ENCODE assay signal across 21 cellular contexts in the genomic region with DNA sequence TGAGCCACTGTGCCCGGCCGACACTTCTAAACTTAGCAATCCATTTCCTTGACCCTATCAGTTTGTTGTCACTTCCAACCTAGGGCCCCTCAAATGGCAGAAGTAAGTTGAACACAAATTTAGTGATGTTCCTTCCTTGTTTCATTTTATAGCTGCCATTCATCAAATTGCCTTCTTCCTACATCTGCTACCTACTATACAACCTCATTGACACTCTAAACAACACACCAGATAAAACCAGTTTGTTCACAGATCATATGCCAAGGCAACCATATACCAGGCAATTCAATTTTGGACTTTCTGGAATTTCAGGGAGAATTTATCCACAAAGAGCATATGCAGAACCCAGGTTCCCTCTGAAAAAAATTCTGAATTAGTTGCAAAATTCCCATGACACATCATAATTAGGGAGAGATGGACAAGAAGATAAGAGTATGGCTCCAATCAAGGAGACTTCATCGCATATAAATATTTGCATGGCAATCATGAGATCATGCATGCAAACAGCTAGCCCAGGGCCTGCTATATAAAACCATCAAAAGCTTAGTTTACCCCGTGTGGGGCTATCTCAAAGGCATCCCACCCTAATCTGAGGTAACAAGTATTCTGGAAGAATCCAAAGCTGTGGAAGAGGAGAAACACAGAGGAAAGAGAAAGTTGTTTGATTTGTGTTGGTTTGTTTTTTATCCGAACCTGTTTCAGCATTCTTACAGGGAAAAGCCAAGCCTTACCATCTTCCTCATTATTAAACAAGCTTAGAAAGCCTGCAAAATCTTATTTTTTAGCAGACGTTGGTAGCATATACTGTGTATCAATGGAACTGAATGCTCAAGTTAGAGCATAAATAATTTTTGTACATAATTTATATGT.
DNase-seq lines count a peak whose midpoint lies in the region; ATAC-seq and TF ChIP-seq lines count a peak whose summit lies in the region.
"Had no signal": no experiment of that assay in that cellular context is flagged by ENCODE, and none has a peak within 500 bp of the region (broad histone marks: within the 10 kb centered on the region; RNA-seq: fewer than 3 reads in every experiment).

No MANE protein-coding gene starts in this region.

- H3K9me2 ChIP-seq in Karpas-422 (replicated peaks; ENCODE audit: insufficient read depth, low read length) = no peaks in the 10 kb centered on the region

- H3K27ac ChIP-seq in Karpas-422 (ENCODE audit: low read length) = no peak overlapping the region
- H3K27ac ChIP-seq in colonic mucosa = peak overlapping the region; percentile 45
- peak overlapping the region in 3 of 4 donors; percentile 15 to 52 (median 37) for H3K27ac ChIP-seq in transverse colon
- no peak overlapping the region for H3K27ac ChIP-seq in A673 (ENCODE audit: low read depth, low read length, poor library complexity, severe bottlenecking)
- H3K27ac ChIP-seq: HL-60, PC-9 had no signal

- WGBS in transverse colon (ENCODE audit: low coverage in 1 of 2), 2 donors = 61 to 64% methylated on average over 5 to 6 of the region's 6 CpGs

- POLR2A ChIA-PET in A673 (lab: Charles Lee; ENCODE audit: low non-redundant PET) = no interaction called here

- H3K4me3 ChIP-seq in Karpas-422 (ENCODE audit: low read length) = no peak overlapping the region
- no peak overlapping the region for H3K4me3 ChIP-seq in colonic mucosa
- no peak overlapping the region for H3K4me3 ChIP-seq in transverse colon
- no peak overlapping the region for H3K4me3 ChIP-seq in A673 (ENCODE audit: low read depth, low read length, poor library complexity, severe bottlenecking)
- H3K4me3 ChIP-seq: PC-9 had no signal

- no TSS peak for BruUV-seq in A673 (replicated peaks; lab: Mats Ljungman, UMichigan)

- H2AFZ ChIP-seq in Karpas-422 (ENCODE audit: low read length) = peak overlapping the region; percentile 40; the same call in 1 of the 2 replicates
- H2AFZ ChIP-seq: PC-9 had no signal

- intact Hi-C loops in colonic mucosa (cut with DNase I) (no loop called here), transverse colon (cut with DNase I; ENCODE audit: low total_unique reads) (no loop called here), A673 (cut with micrococcal nuclease; ENCODE audit: unreplicated experiment) (no loop called here)

- H3K79me2 ChIP-seq in Karpas-422 (ENCODE audit: low read length) = no peaks in the 10 kb centered on the region

- CTCF ChIA-PET in A673 (lab: Charles Lee) = interaction anchor here (0.6 kb wide), 1 partner anchor 9 kb away, joined by 6 read pairs; no protein-coding TSS in a partner anchor

- no peaks in the 10 kb centered on the region for H4K20me1 ChIP-seq in Karpas-422 (ENCODE audit: insufficient read depth, low read depth, low read length)

- H3K4me2 ChIP-seq in Karpas-422 (ENCODE audit: low read depth, low read length, poor library complexity, severe bottlenecking) = no peak overlapping the region
- H3K4me2 ChIP-seq: PC-9 had no signal

- DNase-seq in NOMO-1 treated with DMSO at 0.1 percent for 48 hours (lab: John Stamatoyannopoulos, UW; ENCODE audit: unreplicated experiment) (peak; percentile 15), NOMO-1 treated with dmso at 0.1 percent for 144 hours (lab: John Stamatoyannopoulos, UW; ENCODE audit: unreplicated experiment) (no peak), Karpas-422 (no peak), colonic mucosa (no peak), transverse colon (no peak), GDM1 (lab: John Stamatoyannopoulos, UW) (no peak), A673 (ENCODE audit: low spot score) (no peak)
- DNase-seq: Caco-2; CD4-positive, alpha-beta T cell; DMS 273 treated with DMSO at 0.1 percent for 48 hours; GF-D8; GOT3; NCI-H1105 treated with DMSO at 0.1 percent for 48 hours; NCI-H2029 treated with DMSO at 0.1 percent for 48 hours; NCI-H345; NCI-H524; PC-9; RPMI8226; SHP77 had no signal

- TF ChIP-seq POLR2A in transverse colon (IDR thresholded peaks at IDR 0.05) = no peak

- H3K27me3 ChIP-seq in Karpas-422 (ENCODE audit: low read length) = no peaks in the 10 kb centered on the region
- no peaks in the 10 kb centered on the region for H3K27me3 ChIP-seq in colonic mucosa
- H3K27me3 ChIP-seq in transverse colon = no peaks in the 10 kb centered on the region
- H3K27me3 ChIP-seq in A673 (replicated peaks; ENCODE audit: insufficient read depth, low read depth, low read length, poor library complexity) = no peaks in the 10 kb centered on the region

- H3K9ac ChIP-seq in Karpas-422 (ENCODE audit: low read length) = no peak overlapping the region
- no peak overlapping the region for H3K9ac ChIP-seq in colonic mucosa (ENCODE audit: low read depth in 2 of 2, low read length in 2 of 2)

- no peak for ATAC-seq in GM21717 (IDR thresholded peaks at IDR 0.05; ENCODE audit: unreplicated experiment)

- H3K9me3 ChIP-seq in Karpas-422 (ENCODE audit: low read length) (no peaks in the 10 kb centered on the region), colonic mucosa (no peaks in the 10 kb centered on the region), transverse colon (no peaks in the 10 kb centered on the region), A673 (ENCODE audit: low read depth, low read length, poor library complexity, severe bottlenecking) (no peaks in the 10 kb centered on the region)
- H3K9me3 ChIP-seq: Caco-2 had no signal

- TF ChIP-seq CTCF in colonic mucosa (IDR thresholded peaks at IDR 0.05) = no peak
- no peak for TF ChIP-seq CTCF in transverse colon (IDR thresholded peaks at IDR 0.05)
- TF ChIP-seq CTCF in A673 (conservative IDR thresholded peaks at IDR 0.05; ENCODE audit: low read depth, low read length) = no peak

- TF ChIP-seq EP300 in transverse colon (IDR thresholded peaks at IDR 0.05; ENCODE audit: low read depth) = no peak

- no peaks in the 10 kb centered on the region for H3K36me3 ChIP-seq in Karpas-422 (ENCODE audit: insufficient read depth, low read length)
- H3K36me3 ChIP-seq in colonic mucosa = no peaks in the 10 kb centered on the region
- H3K36me3 ChIP-seq in transverse colon = no peaks in the 10 kb centered on the region
- H3K36me3 ChIP-seq in A673 (ENCODE audit: insufficient read depth, low read length, poor library complexity, severe bottlenecking) = no peaks in the 10 kb centered on the region

- in situ Hi-C loops in transverse colon (cut with MboI; ENCODE audit: low pct_ligation_motif_present in 1 of 4, low pct_unique_long_range_greater_than_20kb in 1 of 4, low sequenced_read_pairs in 3 of 4) = no loop called here

- H3K4me1 ChIP-seq in Karpas-422 (ENCODE audit: low read length) = peaks cover 18% of the 10 kb centered on the region
- peaks cover 4% of the 10 kb centered on the region for H3K4me1 ChIP-seq in colonic mucosa
- H3K4me1 ChIP-seq in transverse colon = peaks cover 0 to 32% (median 6%) of the 10 kb centered on the region in 4 donors
- no peaks in the 10 kb centered on the region for H3K4me1 ChIP-seq in A673 (ENCODE audit: insufficient read depth, low read length, poor library complexity, severe bottlenecking)

Comparison
In these comparisons a context has a peak if more than half of its experiments do, and no peak if none do; other contexts are left out.
1. H3K27ac ChIP-seq: peak in colonic mucosa (single experiment) and transverse colon (3 of 4); none in Karpas-422 (single experiment) and A673 (single experiment).